23 cellular contexts compared by ENCODE assay signal in the genomic region with DNA sequence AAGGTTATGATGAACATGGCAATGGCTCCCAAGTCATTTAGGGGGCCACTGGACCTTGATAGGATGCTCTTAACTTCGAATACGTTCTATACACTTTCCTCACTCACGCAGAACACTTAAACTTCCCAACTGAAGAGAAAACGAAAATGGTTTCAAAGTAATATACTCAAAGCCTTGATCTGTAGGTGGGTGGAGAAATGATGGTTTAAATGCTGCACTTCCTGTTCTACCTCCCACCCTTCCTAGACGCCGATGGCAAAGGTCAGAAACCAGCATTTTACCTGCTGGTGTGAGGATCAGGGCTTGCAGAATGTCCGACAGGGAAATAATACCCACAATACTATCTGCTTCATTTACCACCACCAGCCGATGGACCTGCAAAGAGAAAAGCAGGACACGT. TPM values are rescaled to one million over a fixed set of nuclear protein-coding genes. Genes with fewer than 3 reads are reported as not detected.
A peak's percentile ranks its signal among the peaks of the same experiment; 100 is the strongest.
DNase-seq lines count a peak whose midpoint lies in the region; ATAC-seq lines count a peak whose summit lies in the region.
"Had no signal": no experiment of that assay in that cellular context is flagged by ENCODE, and none has a peak within 500 bp of the region (broad histone marks: within the 10 kb centered on the region; RNA-seq: fewer than 3 reads in every experiment).

No MANE protein-coding gene starts in this region.

- H3K9me3 ChIP-seq in CD8-positive, alpha-beta memory T cell (ENCODE audit: low read length), result no peaks in the 10 kb centered on the region
- H3K9me3 ChIP-seq: mucosa of descending colon, pancreas, thoracic aorta had no signal

- peak overlapping the region in 3 of 7 donors; percentile 0 to 53 (median 32) for H3K4me3 Mint-ChIP-seq in CD8-positive, alpha-beta memory T cell
- H3K4me3 Mint-ChIP-seq in stimulated activated effector memory CD8-positive, alpha-beta T cell treated with anti-CD3 and anti-CD28 coated beads, Interleukin-12 subunit alpha, Interleukin-12 subunit beta, amount 100 ng/mL, for 72 hours, result no peak overlapping the region
- H3K4me3 Mint-ChIP-seq: nephron progenitor cell had no signal

- peaks cover 4 to 12% (median 4%) of the 10 kb centered on the region in 3 donors for H3K4me1 Mint-ChIP-seq in CD8-positive, alpha-beta memory T cell
- H3K4me1 Mint-ChIP-seq in stimulated activated effector memory CD8-positive, alpha-beta T cell treated with anti-CD3 and anti-CD28 coated beads, Interleukin-12 subunit alpha, Interleukin-12 subunit beta, amount 100 ng/mL, for 72 hours, result no peaks in the 10 kb centered on the region
- H3K4me1 Mint-ChIP-seq: nephron progenitor cell had no signal

- peak; percentile 47 for DNase-seq in activated CD8-positive, alpha-beta memory T cell treated with anti-CD3 and anti-CD28 coated beads for 24 hours
- DNase-seq in activated CD8-positive, alpha-beta memory T cell treated with anti-CD3 and anti-CD28 coated beads, Interleukin-2, amount 50 U/mL, for 48 hours, result no peak
- DNase-seq in CD8-positive, alpha-beta memory T cell, result no peak
- DNase-seq in activated naive CD4-positive, alpha-beta T cell treated with anti-CD3 and anti-CD28 coated beads, Interleukin-2, amount 50 U/mL, for 72 hours (ENCODE audit: low spot score in 2 of 2), result no peak
- no peak for DNase-seq in stimulated activated effector memory CD8-positive, alpha-beta T cell treated with anti-CD3 and anti-CD28 coated beads, Interleukin-12 subunit alpha, Interleukin-12 subunit beta, amount 100 ng/mL, for 72 hours (ENCODE audit: low spot score in 2 of 2)
- no peak for DNase-seq in UCSD-AML1 (lab: John Stamatoyannopoulos, UW; ENCODE audit: unreplicated experiment)
- DNase-seq: activated CD4-positive, alpha-beta T cell treated with anti-CD3 and anti-CD28 coated beads, Interleukin-2, amount 50 U/mL, for 48 hours; activated T-cell treated with anti-CD3 and anti-CD28 coated beads, Interleukin-2, amount 50 U/mL, for 48 hours; AML-193; caudate nucleus; effector memory CD8-positive, alpha-beta T cell; left colon; mammary epithelial cell; mucosa of descending colon; NCI-H2107; NCI-H748 treated with DMSO at 0.1 percent for 48 hours; nephron progenitor cell; pancreas; retina; SIG-M5; stimulated activated naive CD4-positive, alpha-beta T cell had no signal

- no peaks in the 10 kb centered on the region for H3K9me3 Mint-ChIP-seq in CD8-positive, alpha-beta memory T cell
- no peaks in the 10 kb centered on the region for H3K9me3 Mint-ChIP-seq in activated naive CD4-positive, alpha-beta T cell treated with anti-CD3 and anti-CD28 coated beads, Interleukin-2, amount 50 U/mL, for 72 hours
- no peaks in the 10 kb centered on the region for H3K9me3 Mint-ChIP-seq in stimulated activated effector memory CD8-positive, alpha-beta T cell treated with anti-CD3 and anti-CD28 coated beads, Interleukin-12 subunit alpha, Interleukin-12 subunit beta, amount 100 ng/mL, for 72 hours
- H3K9me3 Mint-ChIP-seq: effector memory CD8-positive, alpha-beta T cell; nephron progenitor cell had no signal

- ATAC-seq in activated naive CD4-positive, alpha-beta T cell treated with anti-CD3 and anti-CD28 coated beads, Interleukin-2, amount 50 U/mL, for 72 hours, result peak; percentile 41 to 51
- ATAC-seq in stimulated activated effector memory CD8-positive, alpha-beta T cell treated with anti-CD3 and anti-CD28 coated beads, Interleukin-12 subunit alpha, Interleukin-12 subunit beta, amount 100 ng/mL, for 72 hours, result no peak
- ATAC-seq in GM21423 (IDR thresholded peaks at IDR 0.05; ENCODE audit: unreplicated experiment), result no peak
- ATAC-seq: effector memory CD8-positive, alpha-beta T cell; left colon; mucosa of descending colon; pancreas had no signal

- no peaks in the 10 kb centered on the region for H3K4me1 ChIP-seq in CD8-positive, alpha-beta memory T cell (ENCODE audit: insufficient read depth, low read length)
- H3K4me1 ChIP-seq: pancreas had no signal

- peaks cover 3 to 75% (median 19%) of the 10 kb centered on the region in 3 donors for H3K36me3 Mint-ChIP-seq in CD8-positive, alpha-beta memory T cell
- no peaks in the 10 kb centered on the region for H3K36me3 Mint-ChIP-seq in activated naive CD4-positive, alpha-beta T cell treated with anti-CD3 and anti-CD28 coated beads, Interleukin-2, amount 50 U/mL, for 72 hours
- H3K36me3 Mint-ChIP-seq in stimulated activated effector memory CD8-positive, alpha-beta T cell treated with anti-CD3 and anti-CD28 coated beads, Interleukin-12 subunit alpha, Interleukin-12 subunit beta, amount 100 ng/mL, for 72 hours, result peaks cover 76% of the 10 kb centered on the region

- no peaks in the 10 kb centered on the region for H3K27me3 ChIP-seq in CD8-positive, alpha-beta memory T cell (ENCODE audit: insufficient read depth, low read length, poor library complexity, severe bottlenecking)
- H3K27me3 ChIP-seq: pancreas had no signal

- peak overlapping the region in 5 of 8 donors; percentile 5 to 76 (median 40) for H3K27ac Mint-ChIP-seq in CD8-positive, alpha-beta memory T cell
- peak overlapping the region; percentile 82 to 87 for H3K27ac Mint-ChIP-seq in activated naive CD4-positive, alpha-beta T cell treated with anti-CD3 and anti-CD28 coated beads, Interleukin-2, amount 50 U/mL, for 72 hours
- H3K27ac Mint-ChIP-seq in stimulated activated effector memory CD8-positive, alpha-beta T cell treated with anti-CD3 and anti-CD28 coated beads, Interleukin-12 subunit alpha, Interleukin-12 subunit beta, amount 100 ng/mL, for 72 hours, result peak overlapping the region; percentile 68
- H3K27ac Mint-ChIP-seq: nephron progenitor cell had no signal

- no peaks in the 10 kb centered on the region for H3K27me3 Mint-ChIP-seq in CD8-positive, alpha-beta memory T cell
- H3K27me3 Mint-ChIP-seq: effector memory CD8-positive, alpha-beta T cell had no signal

- CTCF ChIA-PET in CD8-positive, alpha-beta memory T cell (lab: Charles Lee), result no interaction called here

- POLR2A ChIA-PET in CD8-positive, alpha-beta memory T cell (lab: Charles Lee), result no interaction called here

- no peak overlapping the region for H3K27ac ChIP-seq in CD8-positive, alpha-beta memory T cell (ENCODE audit: low read depth, low read length)
- H3K27ac ChIP-seq: pancreas, thoracic aorta had no signal

- no peak overlapping the region for H3K4me3 ChIP-seq in CD8-positive, alpha-beta memory T cell (ENCODE audit: low read length)
- H3K4me3 ChIP-seq: mucosa of descending colon, pancreas, thoracic aorta had no signal

- H3K36me3 ChIP-seq in CD8-positive, alpha-beta memory T cell (ENCODE audit: insufficient read depth, low read length), result peaks cover 22% of the 10 kb centered on the region

RNA-seq across cellular contexts. Expression of gene RHEB, which starts 40.5 kb away (rescaled TPM):
- 10 to 100 TPM; 53.6 to 54.9 TPM for total RNA-seq in CD8-positive, alpha-beta memory T cell
- 72.2 TPM for polyA plus RNA-seq in CD8-positive, alpha-beta memory T cell
- total RNA-seq in activated naive CD4-positive, alpha-beta T cell treated with anti-CD3 and anti-CD28 coated beads, Interleukin-2, amount 50 U/mL, for 72 hours, result 10 to 100 TPM; 37.1 to 81.9 TPM

Comparison
In these comparisons a context has a peak if more than half of its experiments do, and no peak if none do; other contexts are left out.
1. ATAC-seq: peak in activated naive CD4-positive, alpha-beta T cell treated with anti-CD3 and anti-CD28 coated beads, Interleukin-2, amount 50 U/mL, for 72 hours (2 of 2); none in stimulated activated effector memory CD8-positive, alpha-beta T cell treated with anti-CD3 and anti-CD28 coated beads, Interleukin-12 subunit alpha, Interleukin-12 subunit beta, amount 100 ng/mL, for 72 hours (single experiment) and GM21423 (single experiment).
2. Peak in every context shown above with its lines, with median percentiles within 50 percentile points of each other: H3K27ac Mint-ChIP-seq.